In genomic region chr14:31930493-31931225, GRCh38 we compare ENCODE assay signal across 1 cellular context.
A peak's percentile ranks its signal among the peaks of the same experiment; 100 is the strongest.
TF ChIP-seq lines count a peak whose summit lies in the region.

No MANE protein-coding gene starts in this region.

TF ChIP-seq in HEK293, 187 proteins besides CTCF, POLR2A, EP300 and RAD21 (continued from another document):
- 0 out of 2 replicates have a peak, but pooled peaks have one; percentile 19 for TF ChIP-seq PRDM10 (tag by site-specific recombination; IDR thresholded peaks at IDR 0.05)
- TF ChIP-seq ZNF169 (tag by site-specific recombination; IDR thresholded peaks at IDR 0.05): no peak
- TF ChIP-seq PRDM6 (tag by site-specific recombination; IDR thresholded peaks at IDR 0.05): peak; percentile 63
- TF ChIP-seq ZNF132 (tag by site-specific recombination; IDR thresholded peaks at IDR 0.05; ENCODE audit: borderline replicate concordance): no peak
- TF ChIP-seq OSR2 (tag by site-specific recombination; IDR thresholded peaks at IDR 0.05): peak; percentile 61
- no peak for TF ChIP-seq ZNF24 (tag by site-specific recombination; IDR thresholded peaks at IDR 0.05)
- no peak for TF ChIP-seq ZNF776 (tag by site-specific recombination; IDR thresholded peaks at IDR 0.05; ENCODE audit: borderline replicate concordance)
- no peak for TF ChIP-seq ZNF654 (tag by site-specific recombination; IDR thresholded peaks at IDR 0.05; ENCODE audit: low read depth)
- TF ChIP-seq OVOL3 (tag by site-specific recombination; IDR thresholded peaks at IDR 0.05): no peak
- TF ChIP-seq ZNF416 (tag by site-specific recombination; IDR thresholded peaks at IDR 0.05): no peak
- peak; percentile 74 for TF ChIP-seq FEZF1 (tag by site-specific recombination; IDR thresholded peaks at IDR 0.05)
- no peak for TF ChIP-seq ZNF830 (tag by site-specific recombination; IDR thresholded peaks at IDR 0.05; ENCODE audit: low read depth)
- no peak for TF ChIP-seq ZNF426 (tag by site-specific recombination; IDR thresholded peaks at IDR 0.05)
- no peak for TF ChIP-seq ZNF350 (tag by site-specific recombination; IDR thresholded peaks at IDR 0.05)
- TF ChIP-seq ZNF19 (tag by site-specific recombination; IDR thresholded peaks at IDR 0.05; ENCODE audit: low read depth): no peak
- peak; percentile 55; the same call in 1 of the 2 replicates for TF ChIP-seq ZEB2 (tag by site-specific recombination; IDR thresholded peaks at IDR 0.05)
- 0 out of 2 replicates have a peak, but pooled peaks have one; percentile 69 for TF ChIP-seq ZNF184 (tag by site-specific recombination; IDR thresholded peaks at IDR 0.05)
- no peak for TF ChIP-seq ZNF510 (tag by site-specific recombination; IDR thresholded peaks at IDR 0.05; ENCODE audit: insufficient replicate concordance)
- no peak for TF ChIP-seq ZNF501 (tag by site-specific recombination; IDR thresholded peaks at IDR 0.05)
- TF ChIP-seq ATF2 (tag by site-specific recombination; IDR thresholded peaks at IDR 0.05; ENCODE audit: low read depth): peak; percentile 27; the same call in 1 of the 2 replicates
- TF ChIP-seq GLI2 (tag by site-specific recombination; IDR thresholded peaks at IDR 0.05; ENCODE audit: borderline replicate concordance, low read depth): peak; percentile 45; the same call in 1 of the 2 replicates
- no peak for TF ChIP-seq ZNF114 (tag by site-specific recombination; IDR thresholded peaks at IDR 0.05)
